Comparison of ENCODE assay signal across 8 cellular contexts in the genomic region with DNA sequence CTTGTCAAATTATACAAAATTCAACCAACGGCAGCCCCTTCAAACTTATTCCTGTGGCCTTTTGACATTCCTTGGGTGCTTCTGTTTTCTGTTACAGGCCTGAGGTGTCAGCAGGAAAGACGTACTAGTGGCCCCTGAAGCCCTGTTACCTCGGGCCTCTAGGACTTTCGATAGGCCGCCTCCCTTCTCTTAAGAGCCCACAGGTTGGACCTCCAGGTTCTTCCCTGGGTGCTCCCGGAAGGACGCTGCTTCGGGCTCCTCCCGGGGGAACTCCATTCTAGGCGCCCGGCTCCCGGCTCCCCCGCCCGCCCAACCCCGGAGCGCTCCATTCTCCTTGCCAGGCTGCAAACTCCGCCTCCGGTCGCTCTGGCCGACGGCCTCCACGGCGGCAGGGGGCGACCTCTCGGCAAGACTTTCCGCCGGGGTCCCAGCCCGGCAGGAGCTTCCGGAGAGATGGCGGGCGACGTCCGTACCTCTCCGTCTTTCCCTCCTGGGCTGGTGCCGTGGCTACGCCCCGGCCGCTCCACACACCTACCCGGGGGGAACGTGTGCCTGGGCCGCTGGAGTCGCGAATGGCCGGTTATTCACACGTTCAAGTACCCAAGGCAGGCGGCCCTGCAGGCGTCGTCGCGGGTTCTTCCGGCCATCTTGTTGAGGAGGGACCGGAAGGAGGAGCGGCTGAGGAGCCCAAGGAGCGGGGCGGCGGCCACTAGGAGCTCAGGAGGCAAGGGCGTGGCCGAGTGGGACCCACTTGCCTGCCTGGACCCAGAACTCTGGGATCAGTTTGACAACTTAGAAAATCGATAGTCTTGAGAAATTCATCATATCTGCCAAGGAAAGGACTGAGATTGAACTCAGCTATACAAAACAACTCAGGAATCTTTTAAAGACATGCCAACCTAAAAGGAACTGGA. TPM values are rescaled to one million over a fixed set of nuclear protein-coding genes. Genes with fewer than 3 reads are reported as not detected.
A peak's percentile ranks its signal among the peaks of the same experiment; 100 is the strongest.
DNase-seq lines count a peak whose midpoint lies in the region; ATAC-seq and TF ChIP-seq lines count a peak whose summit lies in the region.

No MANE protein-coding gene starts in this region.

- peak overlapping the region; percentile 97 for H3K27ac ChIP-seq in HUES6 (ENCODE audit: low read depth, low read length)
- H3K27ac ChIP-seq in Peyer's patch: peak overlapping the region; percentile 87 to 90 (median 89)
- no peak overlapping the region for H3K27ac ChIP-seq in neural progenitor cell
- H3K27ac ChIP-seq in stomach: peak overlapping the region; percentile 79 to 91 (median 90)

- TF ChIP-seq CTCF in Peyer's patch (IDR thresholded peaks at IDR 0.05) (peak; percentile 21 to 75 (median 60)), neural progenitor cell (IDR thresholded peaks at IDR 0.05) (no peak), stomach (IDR thresholded peaks at IDR 0.05) (peak in 5 of 7 experiments; percentile 41 to 74 (median 52))

- ATAC-seq in GM21423 (IDR thresholded peaks at IDR 0.05; ENCODE audit: unreplicated experiment): peak; percentile 96

- H3K9me3 ChIP-seq in HUES6 (ENCODE audit: control insufficient read depth, insufficient read depth, low read depth, low read length) (peaks cover 27% of the 10 kb centered on the region), Peyer's patch (no peaks in the 10 kb centered on the region), neural progenitor cell (ENCODE audit: low read depth) (no peaks in the 10 kb centered on the region), stomach (peaks cover 0 to 14% (median 6%) of the 10 kb centered on the region in 4 donors)

- H3K36me3 Mint-ChIP-seq in neural progenitor cell: no peaks in the 10 kb centered on the region

- TF ChIP-seq EP300 in stomach (IDR thresholded peaks at IDR 0.05): no peak

- H3K4me3 ChIP-seq in HUES6 (ENCODE audit: low read depth, low read length): peak overlapping the region; percentile 82
- peak overlapping the region; percentile 72 to 89 (median 83) for H3K4me3 ChIP-seq in Peyer's patch
- H3K4me3 ChIP-seq in neural progenitor cell: peak overlapping the region; percentile 38
- peak overlapping the region; percentile 62 to 71 (median 64) for H3K4me3 ChIP-seq in stomach

- H3K36me3 ChIP-seq in HUES6 (ENCODE audit: control insufficient read depth, insufficient read depth, low read length) (no peaks in the 10 kb centered on the region), Peyer's patch (no peaks in the 10 kb centered on the region), neural progenitor cell (no peaks in the 10 kb centered on the region), stomach (no peaks in the 10 kb centered on the region)

- H3K27me3 ChIP-seq in HUES6 (ENCODE audit: control insufficient read depth, insufficient read depth, low read length): peaks cover 4% of the 10 kb centered on the region; the same call in 1 of the 2 replicates
- H3K27me3 ChIP-seq in Peyer's patch: no peaks in the 10 kb centered on the region
- H3K27me3 ChIP-seq in neural progenitor cell: no peaks in the 10 kb centered on the region
- no peaks in the 10 kb centered on the region for H3K27me3 ChIP-seq in stomach

- no peak overlapping the region for H3K4me3 Mint-ChIP-seq in neural progenitor cell

- 2 to 10% (median 7%) methylated on average over 28 to 59 of the region's 59 CpGs for WGBS in stomach, 5 donors

- no peaks in the 10 kb centered on the region for H3K79me2 ChIP-seq in neural progenitor cell (ENCODE audit: low read depth)

- no peak overlapping the region for H3K27ac Mint-ChIP-seq in neural progenitor cell

- peaks cover 9% of the 10 kb centered on the region for H3K27me3 Mint-ChIP-seq in neural progenitor cell (ENCODE audit: insufficient read depth, low read depth)

- H3K9me3 Mint-ChIP-seq in neural progenitor cell: peaks cover 12% of the 10 kb centered on the region

- H3K4me2 ChIP-seq in neural progenitor cell: no peak overlapping the region

- H3K4me1 Mint-ChIP-seq in neural progenitor cell: no peaks in the 10 kb centered on the region

- no peaks in the 10 kb centered on the region for H3F3A ChIP-seq in neural progenitor cell (ENCODE audit: low read depth)

- intact Hi-C loops in stomach (cut with DNase I; ENCODE audit: low total_unique reads): no loop called here

- TF ChIP-seq POLR2A in Peyer's patch (IDR thresholded peaks at IDR 0.05): peak; percentile 13 to 37
- no peak for TF ChIP-seq POLR2A in stomach (IDR thresholded peaks at IDR 0.05)

- H3K4me1 ChIP-seq in HUES6 (ENCODE audit: control insufficient read depth, insufficient read depth, low read length) (no peaks in the 10 kb centered on the region), Peyer's patch (no peaks in the 10 kb centered on the region), neural progenitor cell (no peaks in the 10 kb centered on the region), stomach (peaks cover 0 to 12% (median 5%) of the 10 kb centered on the region in 4 donors)

- DNase-seq in DMS153 treated with DMSO at 0.1 percent for 48 hours (lab: John Stamatoyannopoulos, UW; ENCODE audit: unreplicated experiment) (peak; percentile 11), Peyer's patch (peak; percentile 77 to 93 (median 92)), fibroblast of the conjunctiva (ENCODE audit: low read depth) (peak; percentile 67), neural progenitor cell (ENCODE audit: low spot score) (peak; percentile 36), stomach (peak; percentile 80)
- DNase-seq in activated T-helper 9 cell treated with anti-CD3 and anti-CD28 coated beads, Interleukin-2, amount 50 U/mL, for 16 hours (ENCODE audit: low read depth): peak; percentile 78

- peak overlapping the region; percentile 96 for H3K9ac ChIP-seq in HUES6 (ENCODE audit: low read length)
- H3K9ac ChIP-seq in neural progenitor cell: no peak overlapping the region

- no peaks in the 10 kb centered on the region for H4K20me1 ChIP-seq in neural progenitor cell (ENCODE audit: low read depth)

- H2AFZ ChIP-seq in neural progenitor cell (replicated peaks): peak overlapping the region; percentile 26

RNA-seq across cellular contexts. Expression of gene BOLA3, which starts 27.5 kb away (rescaled TPM):
- total RNA-seq in Peyer's patch: 10 to 100 TPM; 17.7 to 72.6 (median 28.0) TPM
- 56.2 and 76.5 TPM in 2 replicates for total RNA-seq in neural progenitor cell (ENCODE audit: low replicate concordance)
- 100 to 1,000 TPM in 2 of 5 donors, 10 to 100 TPM in 2, not detected in 1; 13.3 to 310 (median 65.8) TPM for total RNA-seq in stomach
- polyA plus RNA-seq in stomach: 100 to 1,000 TPM in 1 of 3 donors, 10 to 100 TPM in 2; 57.3 to 129 (median 94.1) TPM

RNA-seq across cellular contexts. Expression of gene MOB1A, which starts 58.5 kb away (rescaled TPM):
- 100 to 1,000 TPM in 1 of 4 donors, 10 to 100 TPM in 3; 46.7 to 102 (median 77.6) TPM for total RNA-seq in Peyer's patch
- 125 and 163 TPM in 2 replicates for total RNA-seq in neural progenitor cell (ENCODE audit: low replicate concordance)
- total RNA-seq in stomach: 100 to 1,000 TPM in 2 of 5 donors, 10 to 100 TPM in 3; 58.9 to 127 (median 74.1) TPM
- 10 to 100 TPM; 22.4 to 38.2 (median 30.7) TPM for polyA plus RNA-seq in stomach

Comparison
In these comparisons a context has a peak if more than half of its experiments do, and no peak if none do; other contexts are left out.
1. DNase-seq: peak in every context shown above with its lines; median percentile 92 in Peyer's patch; 80 in stomach; 78 in activated T-helper 9 cell treated with anti-CD3 and anti-CD28 coated beads, Interleukin-2, amount 50 U/mL, for 16 hours; 67 in fibroblast of the conjunctiva; 36 in neural progenitor cell; 11 in DMS153 treated with DMSO at 0.1 percent for 48 hours.
2. POLR2A ChIP-seq: peak in Peyer's patch (2 of 2); none in stomach (0 of 4).
3. Peak in every context shown above with its lines, with median percentiles within 50 percentile points of each other: H3K4me3 ChIP-seq.